Comparison of ENCODE assay signal across 9 cellular contexts in the genomic region with DNA sequence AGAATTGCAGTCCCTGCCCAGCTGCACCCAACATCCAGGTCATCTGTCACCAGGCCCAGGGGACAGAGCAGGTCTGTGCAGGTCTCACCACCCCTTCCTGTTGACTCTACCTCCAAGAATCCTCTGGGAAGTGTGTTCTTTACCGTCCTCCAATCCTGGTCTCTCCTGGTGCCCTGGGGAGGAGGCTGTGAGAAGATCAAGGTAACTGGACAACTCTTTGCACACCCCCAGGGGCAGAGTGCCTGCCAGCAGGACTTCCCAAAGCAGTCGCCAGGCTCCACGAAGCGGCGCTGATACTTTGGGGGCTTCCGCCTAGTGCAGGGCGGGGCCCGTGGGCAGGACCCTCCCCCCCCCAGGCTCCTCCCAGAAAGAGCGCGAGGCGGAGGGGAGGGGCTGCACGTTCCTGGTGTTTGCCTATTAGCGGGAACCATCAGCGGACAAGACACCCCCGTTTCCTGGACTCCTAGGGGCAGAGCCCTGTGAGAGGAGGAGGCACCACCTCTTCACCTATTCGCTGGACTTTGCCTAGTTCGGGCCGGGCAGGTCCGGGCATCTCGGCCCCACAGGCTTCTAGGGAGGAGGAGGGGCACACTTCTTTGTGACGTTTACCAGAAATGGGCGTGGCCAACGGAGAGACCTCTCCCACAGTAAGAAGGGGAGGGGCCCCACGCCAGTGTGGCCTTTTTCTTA.
DNase-seq lines count a peak whose midpoint lies in the region; ATAC-seq and TF ChIP-seq lines count a peak whose summit lies in the region.
"Had no signal": no experiment of that assay in that cellular context is flagged by ENCODE, and none has a peak within 500 bp of the region (broad histone marks: within the 10 kb centered on the region; RNA-seq: fewer than 3 reads in every experiment).

No MANE protein-coding gene starts in this region.

- H3K9me3 Mint-ChIP-seq in nephron: no peaks in the 10 kb centered on the region

- no peak for ATAC-seq in GM19035 (IDR thresholded peaks at IDR 0.05; ENCODE audit: unreplicated experiment)
- ATAC-seq: T-cell had no signal

- H3K4me3 Mint-ChIP-seq in nephron: peak overlapping the region; percentile 96 to 97 (median 97)
- H3K4me3 Mint-ChIP-seq: T-cell had no signal

- DNase-seq in Caki2 (ENCODE audit: low read depth) (peak; percentile 99), NCI-H748 (lab: John Stamatoyannopoulos, UW; ENCODE audit: unreplicated experiment) (peak; percentile 97), fibroblast of gingiva (ENCODE audit: low read depth) (peak; percentile 2), GM19238 (ENCODE audit: insufficient read length, low spot score) (no peak), NCI-H2107 treated with DMSO at 0.1 percent for 48 hours (lab: John Stamatoyannopoulos, UW; ENCODE audit: unreplicated experiment) (no peak), HPDE6-E6E7 (ENCODE audit: extremely low spot score) (no peak)

- no peak for TF ChIP-seq CTCF in nephron (IDR thresholded peaks at IDR 0.05; ENCODE audit: unreplicated experiment in 3 of 3)

- peaks cover 4% of the 10 kb centered on the region for H3K4me1 Mint-ChIP-seq in nephron

- H3K36me3 Mint-ChIP-seq in nephron (ENCODE audit: low read depth): no peaks in the 10 kb centered on the region
- H3K36me3 Mint-ChIP-seq: T-cell had no signal

- H3K27me3 Mint-ChIP-seq in nephron (ENCODE audit: low read depth): peaks cover 17% of the 10 kb centered on the region

- in situ Hi-C loops in Caki2 (cut with HindIII; ENCODE audit: low pct_unique_long_range_greater_than_20kb, low sequenced_read_pairs): no loop called here

- peak overlapping the region; percentile 76 to 94 (median 85) for H3K27ac Mint-ChIP-seq in nephron
- H3K27ac Mint-ChIP-seq: T-cell had no signal

Comparison
In these comparisons a context has a peak if more than half of its experiments do, and no peak if none do; other contexts are left out.
1. DNase-seq: peak in Caki2 (single experiment), NCI-H748 (single experiment) and fibroblast of gingiva (single experiment); none in GM19238 (single experiment), NCI-H2107 treated with DMSO at 0.1 percent for 48 hours (single experiment) and HPDE6-E6E7 (single experiment).